In the genomic region with DNA sequence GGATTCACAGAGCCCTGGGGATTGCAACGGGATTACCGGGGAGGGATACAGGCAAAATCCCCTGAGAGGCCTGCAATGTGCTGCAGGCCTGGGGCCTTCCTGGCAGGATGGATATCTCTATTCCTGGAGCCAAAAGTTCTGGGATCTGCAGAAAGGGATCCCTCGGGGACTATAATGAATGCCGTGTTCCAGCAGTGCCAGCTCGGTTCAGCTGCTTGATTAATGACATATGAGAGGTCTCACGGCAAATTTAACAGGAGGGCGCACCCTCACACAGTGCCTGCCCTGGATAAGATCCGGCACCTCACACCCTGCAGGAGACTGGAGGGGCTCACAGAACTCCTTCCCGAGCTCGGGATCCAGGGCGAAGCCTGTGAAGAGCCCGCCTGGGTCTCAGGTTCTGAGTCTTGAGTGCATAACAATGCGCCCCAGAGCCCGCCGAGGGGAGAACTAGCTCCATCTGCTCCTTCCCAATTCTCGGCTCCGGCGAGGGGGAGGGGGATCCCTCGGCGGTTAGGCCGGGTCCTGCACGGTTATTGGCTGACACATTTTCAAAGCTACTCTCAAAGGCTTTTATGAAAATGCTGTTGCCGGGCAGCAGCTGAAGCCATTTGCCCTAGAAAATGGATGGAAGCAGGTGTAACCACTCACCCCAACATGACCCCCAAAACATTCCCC, we compare ENCODE assay signal across 9 cellular contexts. TPM values are rescaled to one million over a fixed set of nuclear protein-coding genes. Genes with fewer than 3 reads are reported as not detected.
A peak's percentile ranks its signal among the peaks of the same experiment; 100 is the strongest.
DNase-seq lines count a peak whose midpoint lies in the region; ATAC-seq lines count a peak whose summit lies in the region.
"Had no signal": no experiment of that assay in that cellular context is flagged by ENCODE, and none has a peak within 500 bp of the region (broad histone marks: within the 10 kb centered on the region; RNA-seq: fewer than 3 reads in every experiment).

No MANE protein-coding gene starts in this region.

- peaks cover 19 to 49% of the 10 kb centered on the region in 2 donors for H3K27me3 Mint-ChIP-seq in stimulated activated naive B cell treated with anti-CD40 and anti-IgM and Interleukin-4, amounts not matched to agents 10 μg/mL and 1 μg/mL and 100 μg/mL, for 72 hours

- DNase-seq in Right ventricle myocardium superior, result peak; percentile 45
- no peak for DNase-seq in cardiac septum (ENCODE audit: low spot score)
- peak; percentile 44 for DNase-seq in cerebellar cortex (ENCODE audit: low spot score)
- no peak for DNase-seq in stimulated activated naive B cell treated with anti-CD40 and anti-IgM and Interleukin-4, amounts not matched to agents 10 μg/mL and 1 μg/mL and 100 μg/mL, for 72 hours
- no peak for DNase-seq in middle frontal gyrus (ENCODE audit: extremely low spot score, low spot score)
- no peak for DNase-seq in stimulated activated CD4-positive, alpha-beta T cell treated with anti-CD3 and anti-CD28 coated beads, Interleukin-12 subunit alpha, Interleukin-12 subunit beta, amount 100 ng/mL, for 4 hours
- DNase-seq: NCI-H1105 had no signal

- H3K27ac Mint-ChIP-seq in stimulated activated naive B cell treated with anti-CD40 and anti-IgM and Interleukin-4, amounts not matched to agents 10 μg/mL and 1 μg/mL and 100 μg/mL, for 72 hours, result no peak overlapping the region

- H3K4me3 Mint-ChIP-seq in stimulated activated naive B cell treated with anti-CD40 and anti-IgM and Interleukin-4, amounts not matched to agents 10 μg/mL and 1 μg/mL and 100 μg/mL, for 72 hours, result no peak overlapping the region

- H3K36me3 ChIP-seq in iPS-20b (ENCODE audit: insufficient read depth, low read depth, low read length), result no peaks in the 10 kb centered on the region

- peak; percentile 51 for ATAC-seq in Right ventricle myocardium superior (ENCODE audit: poor library complexity)
- no peak for ATAC-seq in stimulated activated naive B cell treated with anti-CD40 and anti-IgM and Interleukin-4, amounts not matched to agents 10 μg/mL and 1 μg/mL and 100 μg/mL, for 72 hours (replicated peaks)
- ATAC-seq in GM18873 (IDR thresholded peaks at IDR 0.05; ENCODE audit: low FRiP score, unreplicated experiment), result no peak

- intact Hi-C loops in Right ventricle myocardium superior (cut with DNase I) (no loop called here), cardiac septum (cut with DNase I) (no loop called here)

- peak overlapping the region; percentile 52; the same call in 1 of the 2 replicates for H3K4me3 ChIP-seq in iPS-20b (ENCODE audit: low read length)

- H3K4me1 Mint-ChIP-seq in stimulated activated naive B cell treated with anti-CD40 and anti-IgM and Interleukin-4, amounts not matched to agents 10 μg/mL and 1 μg/mL and 100 μg/mL, for 72 hours, result no peaks in the 10 kb centered on the region

- H3K27me3 ChIP-seq in iPS-20b (ENCODE audit: insufficient read depth, low read length), result no peaks in the 10 kb centered on the region

- H3K9ac ChIP-seq in iPS-20b (ENCODE audit: low read depth, low read length), result peak overlapping the region; percentile 74; the same call in 1 of the 2 replicates

- H3K36me3 Mint-ChIP-seq in stimulated activated naive B cell treated with anti-CD40 and anti-IgM and Interleukin-4, amounts not matched to agents 10 μg/mL and 1 μg/mL and 100 μg/mL, for 72 hours, result no peaks in the 10 kb centered on the region

- H3K9me3 Mint-ChIP-seq in stimulated activated naive B cell treated with anti-CD40 and anti-IgM and Interleukin-4, amounts not matched to agents 10 μg/mL and 1 μg/mL and 100 μg/mL, for 72 hours, result no peaks in the 10 kb centered on the region

- peak overlapping the region; percentile 82 for H3K27ac ChIP-seq in iPS-20b (ENCODE audit: low read length)

- peaks cover 30% of the 10 kb centered on the region; the same call in 1 of the 2 replicates for H3K4me1 ChIP-seq in iPS-20b (ENCODE audit: insufficient read depth, low read length)

- H3K9me3 ChIP-seq in iPS-20b (ENCODE audit: insufficient read depth, low read depth, low read length), result no peaks in the 10 kb centered on the region

RNA-seq across cellular contexts. Expression of a gene that starts 15.4 kb away (rescaled TPM):
- total RNA-seq in Right ventricle myocardium superior (not detected), cardiac septum (not detected)

Comparison
In these comparisons a context has a peak if more than half of its experiments do, and no peak if none do; other contexts are left out.
1. DNase-seq: peak in Right ventricle myocardium superior (single experiment) and cerebellar cortex (single experiment); none in cardiac septum (single experiment), stimulated activated naive B cell treated with anti-CD40 and anti-IgM and Interleukin-4, amounts not matched to agents 10 μg/mL and 1 μg/mL and 100 μg/mL, for 72 hours (single experiment), middle frontal gyrus (single experiment) and stimulated activated CD4-positive, alpha-beta T cell treated with anti-CD3 and anti-CD28 coated beads, Interleukin-12 subunit alpha, Interleukin-12 subunit beta, amount 100 ng/mL, for 4 hours (single experiment).